22 cellular contexts compared by ENCODE assay signal in the genomic region with DNA sequence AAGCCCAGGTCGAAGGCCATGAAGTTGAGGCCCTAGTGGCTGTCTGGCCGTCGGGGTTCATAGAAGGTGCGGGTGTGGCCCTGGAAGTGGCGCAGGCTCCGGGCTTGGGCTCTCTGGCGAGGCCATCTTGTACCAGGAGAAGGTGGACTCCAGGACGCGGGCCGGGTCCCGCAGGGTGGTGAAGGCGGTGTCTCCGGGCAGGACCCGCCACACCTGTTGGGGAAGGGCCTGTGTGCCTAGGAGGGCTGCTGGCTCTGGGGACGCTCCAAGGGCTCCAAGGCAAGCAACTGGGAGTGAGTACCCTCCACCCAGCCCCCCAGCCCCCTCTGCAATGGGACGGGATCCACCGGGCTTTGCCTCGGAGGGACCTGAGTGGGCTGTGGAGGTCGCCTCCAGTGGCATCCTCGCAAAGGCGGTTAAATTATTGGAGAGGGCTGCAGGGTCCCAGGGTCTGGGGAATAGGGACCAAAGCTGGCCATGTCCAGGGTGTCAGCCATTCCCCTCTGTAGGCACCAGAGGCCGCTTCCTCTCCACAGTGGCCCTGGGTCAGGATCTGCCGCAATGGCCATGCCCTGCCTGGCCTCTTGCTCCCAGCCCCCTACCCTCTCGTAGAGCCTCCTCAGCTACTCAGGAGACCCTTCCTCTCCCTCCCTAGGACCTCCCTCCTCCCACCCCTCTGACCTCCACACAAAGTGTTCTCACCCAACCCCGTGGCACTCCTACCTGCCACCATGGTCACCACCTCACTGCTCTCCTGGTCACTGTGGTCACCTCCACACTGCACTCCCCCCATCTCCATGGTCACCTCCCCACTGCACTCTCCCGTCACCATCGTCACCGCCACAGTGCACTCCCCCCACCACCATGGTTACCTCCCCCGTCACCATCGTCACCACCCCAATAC. TPM values are rescaled to one million over a fixed set of nuclear protein-coding genes. Genes with fewer than 3 reads are reported as not detected.
DNase-seq lines count a peak whose midpoint lies in the region; FAIRE-seq and TF ChIP-seq lines count a peak whose summit lies in the region.
"Had no signal": no experiment of that assay in that cellular context is flagged by ENCODE, and none has a peak within 500 bp of the region (broad histone marks: within the 10 kb centered on the region; RNA-seq: fewer than 3 reads in every experiment).

No MANE protein-coding gene starts in this region.

- no peaks in the 10 kb centered on the region for H3K36me3 Mint-ChIP-seq in activated naive CD4-positive, alpha-beta T cell treated with anti-CD3 and anti-CD28 coated beads for 36 hours (ENCODE audit: low read depth)
- H3K36me3 Mint-ChIP-seq: CD8-positive, alpha-beta memory T cell had no signal

- H3K36me3 ChIP-seq in WERI-Rb-1 (no peaks in the 10 kb centered on the region), kidney (ENCODE audit: control insufficient read depth in 1 of 2, insufficient read depth in 2 of 2, low read length in 2 of 2) (no peaks in the 10 kb centered on the region), suprapubic skin (no peaks in the 10 kb centered on the region), vagina (no peaks in the 10 kb centered on the region)
- H3K36me3 ChIP-seq: BLaER1 had no signal

- H3K27ac Mint-ChIP-seq in activated naive CD4-positive, alpha-beta T cell treated with anti-CD3 and anti-CD28 coated beads for 36 hours: no peak overlapping the region
- H3K27ac Mint-ChIP-seq: CD8-positive, alpha-beta memory T cell had no signal

- H3K9me3 ChIP-seq in WERI-Rb-1 (ENCODE audit: severe bottlenecking) (no peaks in the 10 kb centered on the region), kidney (ENCODE audit: control insufficient read depth in 1 of 2, low read length in 2 of 2) (no peaks in the 10 kb centered on the region), suprapubic skin (no peaks in the 10 kb centered on the region), vagina (no peaks in the 10 kb centered on the region)
- H3K9me3 ChIP-seq: BLaER1 had no signal

- intact Hi-C loops in activated naive CD4-positive, alpha-beta T cell treated with anti-CD3 and anti-CD28 coated beads for 36 hours (cut with micrococcal nuclease): loop anchor here (5.0 kb wide), 1 partner anchor 190 kb away; no protein-coding TSS in a partner anchor
- intact Hi-C loops in kidney (cut with DNase I): no loop called here
- intact Hi-C loops in vagina (cut with DNase I): no loop called here

- H3K4me1 ChIP-seq in kidney (ENCODE audit: control insufficient read depth in 1 of 2, insufficient read depth in 1 of 2, low read depth in 1 of 2, low read length in 2 of 2) (no peaks in the 10 kb centered on the region), suprapubic skin (peaks cover 7% of the 10 kb centered on the region), vagina (no peaks in the 10 kb centered on the region)

- CTCF ChIA-PET in activated naive CD4-positive, alpha-beta T cell treated with anti-CD3 and anti-CD28 coated beads for 36 hours (lab: Charles Lee): no interaction called here

- H3K4me1 Mint-ChIP-seq in activated naive CD4-positive, alpha-beta T cell treated with anti-CD3 and anti-CD28 coated beads for 36 hours (ENCODE audit: low read depth): peaks cover 13% of the 10 kb centered on the region

- no peak for TF ChIP-seq EP300 in suprapubic skin (IDR thresholded peaks at IDR 0.05)

- no peak for FAIRE-seq in kidney (lab: Jason Lieb, UNC)
- FAIRE-seq: GM12878 had no signal

- no peaks in the 10 kb centered on the region for H3K9me3 Mint-ChIP-seq in activated naive CD4-positive, alpha-beta T cell treated with anti-CD3 and anti-CD28 coated beads for 36 hours
- H3K9me3 Mint-ChIP-seq: CD8-positive, alpha-beta memory T cell had no signal

- peak; percentile 3 for DNase-seq in activated naive CD4-positive, alpha-beta T cell treated with anti-CD3 and anti-CD28 coated beads for 36 hours
- no peak for DNase-seq in activated naive CD4-positive, alpha-beta T cell (lab: John Stamatoyannopoulos, UW)
- DNase-seq in WERI-Rb-1 (no peak), kidney (peak; percentile 66), suprapubic skin (ENCODE audit: low spot score in 2 of 2) (peak; percentile 53 to 64), glomerular visceral epithelial cell (ENCODE audit: extremely low spot score) (no peak), vagina (ENCODE audit: extremely low spot score in 2 of 2) (no peak), ecto neural progenitor cell (ENCODE audit: low spot score) (no peak)
- DNase-seq: DMS79 treated with DMSO at 0.1 percent for 48 hours, NCI-H1092, NCI-H146, NCI-H2227 treated with DMSO at 0.1 percent for 48 hours, NCI-H524 treated with DMSO at 0.1 percent for 48 hours had no signal

- no peak overlapping the region for H3K4me3 Mint-ChIP-seq in activated naive CD4-positive, alpha-beta T cell treated with anti-CD3 and anti-CD28 coated beads for 36 hours
- H3K4me3 Mint-ChIP-seq: CD8-positive, alpha-beta memory T cell had no signal

- no peak overlapping the region for H3K4me3 ChIP-seq in WERI-Rb-1 (ENCODE audit: low read depth, low read length)
- H3K4me3 ChIP-seq in kidney (ENCODE audit: low read length in 2 of 2): no peak overlapping the region
- H3K4me3 ChIP-seq in suprapubic skin: no peak overlapping the region
- no peak overlapping the region for H3K4me3 ChIP-seq in vagina
- H3K4me3 ChIP-seq: BLaER1, GM12878, SK-N-MC had no signal

- no peaks in the 10 kb centered on the region for H3K27me3 ChIP-seq in WERI-Rb-1 (ENCODE audit: insufficient read depth, low read depth, severe bottlenecking)
- H3K27me3 ChIP-seq in suprapubic skin: peaks cover 59% of the 10 kb centered on the region
- H3K27me3 ChIP-seq in vagina: no peaks in the 10 kb centered on the region

- H3K27ac ChIP-seq in WERI-Rb-1 (no peak overlapping the region), kidney (ENCODE audit: low read depth in 2 of 2, low read length in 2 of 2) (no peak overlapping the region), suprapubic skin (no peak overlapping the region), vagina (no peak overlapping the region)
- H3K27ac ChIP-seq: BLaER1, KMS-11, SK-N-MC had no signal

- no peak overlapping the region for H3K9ac ChIP-seq in kidney (ENCODE audit: low read length in 2 of 2)
- H3K9ac ChIP-seq: BLaER1, KMS-11 had no signal

- TF ChIP-seq POLR2A in suprapubic skin (IDR thresholded peaks at IDR 0.05) (no peak), vagina (IDR thresholded peaks at IDR 0.05) (no peak)

- WGBS in suprapubic skin: 84% methylated on average over 14 of the region's 30 CpGs

- peaks cover 12% of the 10 kb centered on the region for H3K27me3 Mint-ChIP-seq in activated naive CD4-positive, alpha-beta T cell treated with anti-CD3 and anti-CD28 coated beads for 36 hours (ENCODE audit: low read depth)

- TF ChIP-seq CTCF in WERI-Rb-1 (IDR thresholded peaks at IDR 0.05; ENCODE audit: low read depth, low read length): 0 out of 2 replicates have a peak, but pooled peaks have one; percentile 25
- TF ChIP-seq CTCF in kidney (IDR thresholded peaks at IDR 0.05; ENCODE audit: borderline replicate concordance, extremely low read depth, insufficient read depth): no peak
- no peak for TF ChIP-seq CTCF in suprapubic skin (IDR thresholded peaks at IDR 0.05)
- TF ChIP-seq CTCF in vagina (IDR thresholded peaks at IDR 0.05): no peak

RNA-seq across cellular contexts. Expression of gene AQP12A, which starts 10.3 kb away (rescaled TPM):
- not detected for total RNA-seq in activated naive CD4-positive, alpha-beta T cell treated with anti-CD3 and anti-CD28 coated beads for 36 hours
- total RNA-seq in kidney: not detected
- polyA plus RNA-seq in kidney (ENCODE audit: insufficient read depth, low read depth, low replicate concordance): not detected
- not detected for total RNA-seq in suprapubic skin
- total RNA-seq in vagina: not detected
- total RNA-seq: A172; CD8-positive, alpha-beta memory T cell; G401; GM12878; H4; M059J had no signal
- polyA plus RNA-seq: CD8-positive, alpha-beta memory T cell; GM12878 had no signal

RNA-seq across cellular contexts. Expression of gene AQP12B, which starts 19.3 kb away (rescaled TPM):
- total RNA-seq in activated naive CD4-positive, alpha-beta T cell treated with anti-CD3 and anti-CD28 coated beads for 36 hours: not detected
- not detected for total RNA-seq in kidney
- polyA plus RNA-seq in kidney (ENCODE audit: insufficient read depth, low read depth, low replicate concordance): not detected
- total RNA-seq in suprapubic skin: not detected
- not detected for total RNA-seq in vagina
- total RNA-seq: A172; CD8-positive, alpha-beta memory T cell; G401; GM12878; H4; M059J had no signal
- polyA plus RNA-seq: CD8-positive, alpha-beta memory T cell; GM12878 had no signal

Comparison
In these comparisons a context has a peak if more than half of its experiments do, and no peak if none do; other contexts are left out.
1. DNase-seq: peak in activated naive CD4-positive, alpha-beta T cell treated with anti-CD3 and anti-CD28 coated beads for 36 hours (single experiment), kidney (single experiment) and suprapubic skin (2 of 2); none in activated naive CD4-positive, alpha-beta T cell (0 of 4), WERI-Rb-1 (single experiment), glomerular visceral epithelial cell (single experiment), vagina (0 of 2) and ecto neural progenitor cell (single experiment).